11 cellular contexts compared by ENCODE assay signal in genomic region chr1:144560057-144560716, GRCh38. TPM values are rescaled to one million over a fixed set of nuclear protein-coding genes. Genes with fewer than 3 reads are reported as not detected.
DNase-seq lines count a peak whose midpoint lies in the region; ATAC-seq and TF ChIP-seq lines count a peak whose summit lies in the region.
"Not testable (repeated sequence)": the region's sequence is repeated elsewhere in the genome, so short reads cannot be mapped to it uniquely, and the experiment has no call there.
"Had no signal": no experiment of that assay in that cellular context is flagged by ENCODE, and none has a peak within 500 bp of the region (broad histone marks: within the 10 kb centered on the region; RNA-seq: fewer than 3 reads in every experiment).

No MANE protein-coding gene starts in this region.

- H3K27me3 Mint-ChIP-seq in activated CD8-positive, alpha-beta memory T cell treated with anti-CD3 and anti-CD28 coated beads, Interleukin-2, amount 10 ng/mL, durations not matched to agents 7 days and 5 days; effector memory CD8-positive, alpha-beta T cell; nephron progenitor cell (ENCODE audit: low read depth, poor library complexity): not testable (repeated sequence)

- not testable (repeated sequence) for H3K27me3 ChIP-seq in transverse colon

- not testable (repeated sequence) for H3K36me3 ChIP-seq in transverse colon

- H3K9me3 Mint-ChIP-seq in activated CD8-positive, alpha-beta memory T cell treated with anti-CD3 and anti-CD28 coated beads, Interleukin-2, amount 10 ng/mL, durations not matched to agents 7 days and 5 days (ENCODE audit: low read depth); effector memory CD8-positive, alpha-beta T cell; nephron progenitor cell: not testable (repeated sequence)

- H3K4me1 Mint-ChIP-seq in activated CD8-positive, alpha-beta memory T cell treated with anti-CD3 and anti-CD28 coated beads, Interleukin-2, amount 10 ng/mL, durations not matched to agents 7 days and 5 days; effector memory CD8-positive, alpha-beta T cell (ENCODE audit: low read depth in 2 of 2): not testable (repeated sequence)
- peaks cover 25% of the 10 kb centered on the region for H3K4me1 Mint-ChIP-seq in nephron progenitor cell

- TF ChIP-seq CTCF in nephron progenitor cell (IDR thresholded peaks at IDR 0.05); transverse colon (IDR thresholded peaks at IDR 0.05): not testable (repeated sequence)

- peak overlapping the region in 3 of 4 donors; percentile 77 to 93 (median 80) for H3K27ac ChIP-seq in transverse colon

- in situ Hi-C loops in transverse colon (cut with MboI; ENCODE audit: low pct_ligation_motif_present in 1 of 4, low pct_unique_long_range_greater_than_20kb in 1 of 4, low sequenced_read_pairs in 3 of 4) = not testable (repeated sequence)

- H3K36me3 Mint-ChIP-seq in activated CD8-positive, alpha-beta memory T cell treated with anti-CD3 and anti-CD28 coated beads, Interleukin-2, amount 10 ng/mL, durations not matched to agents 7 days and 5 days; nephron progenitor cell (ENCODE audit: low read depth): not testable (repeated sequence)
- H3K36me3 Mint-ChIP-seq in effector memory CD8-positive, alpha-beta T cell (ENCODE audit: insufficient read depth) = peaks cover 29% of the 10 kb centered on the region

- intact Hi-C loops in transverse colon (cut with DNase I; ENCODE audit: low total_unique reads) = not testable (repeated sequence)

- H3K4me3 ChIP-seq in transverse colon = not testable (repeated sequence)

- H3K4me3 Mint-ChIP-seq in activated CD8-positive, alpha-beta memory T cell treated with anti-CD3 and anti-CD28 coated beads, Interleukin-2, amount 10 ng/mL, durations not matched to agents 7 days and 5 days = peak overlapping the region; percentile 59
- peak overlapping the region; percentile 75 to 81 for H3K4me3 Mint-ChIP-seq in effector memory CD8-positive, alpha-beta T cell
- H3K4me3 Mint-ChIP-seq in nephron progenitor cell = not testable (repeated sequence)

- H3K9me3 ChIP-seq in transverse colon = not testable (repeated sequence)

- 8% methylated on average over 5 of the region's 32 CpGs; no CpG with 5 or more reads in 1 of the 2 donors for WGBS in transverse colon (ENCODE audit: low coverage in 1 of 2), 2 donors

- not testable (repeated sequence) for TF ChIP-seq POLR2A in transverse colon (IDR thresholded peaks at IDR 0.05)

- H3K27ac Mint-ChIP-seq in activated CD8-positive, alpha-beta memory T cell treated with anti-CD3 and anti-CD28 coated beads, Interleukin-2, amount 10 ng/mL, durations not matched to agents 7 days and 5 days = peak overlapping the region; percentile 93
- H3K27ac Mint-ChIP-seq in effector memory CD8-positive, alpha-beta T cell = peak overlapping the region; percentile 99
- peak overlapping the region; percentile 100 for H3K27ac Mint-ChIP-seq in nephron progenitor cell

- not testable (repeated sequence) for TF ChIP-seq EP300 in transverse colon (IDR thresholded peaks at IDR 0.05; ENCODE audit: low read depth)

- CTCF ChIA-PET in activated CD8-positive, alpha-beta memory T cell treated with anti-CD3 and anti-CD28 coated beads, Interleukin-2, amount 10 ng/mL, durations not matched to agents 7 days and 5 days (lab: Charles Lee) = not testable (repeated sequence)

- peak; percentile 89 for ATAC-seq in GM18520 (IDR thresholded peaks at IDR 0.05; ENCODE audit: unreplicated experiment)
- peak; percentile 89 for ATAC-seq in GM21737 (IDR thresholded peaks at IDR 0.05; ENCODE audit: unreplicated experiment)
- peak; percentile 88 for ATAC-seq in HG03139 (IDR thresholded peaks at IDR 0.05; ENCODE audit: unreplicated experiment)
- peak; percentile 92 for ATAC-seq in activated CD8-positive, alpha-beta memory T cell treated with anti-CD3 and anti-CD28 coated beads, Interleukin-2, amount 10 ng/mL, durations not matched to agents 7 days and 5 days
- ATAC-seq in effector memory CD8-positive, alpha-beta T cell (replicated peaks) = peak; percentile 84

- not testable (repeated sequence) for H3K4me1 ChIP-seq in transverse colon

- peak; percentile 0 for DNase-seq in NOMO-1 treated with DMSO at 0.1 percent for 48 hours (lab: John Stamatoyannopoulos, UW; ENCODE audit: unreplicated experiment)
- DNase-seq in activated CD8-positive, alpha-beta memory T cell treated with anti-CD3 and anti-CD28 coated beads, Interleukin-2, amount 10 ng/mL, durations not matched to agents 7 days and 5 days = peak; percentile 69
- peak in 1 of 3 experiments; percentile 22 for DNase-seq in effector memory CD8-positive, alpha-beta T cell
- peak; percentile 25 for DNase-seq in nephron progenitor cell
- peak; percentile 14 for DNase-seq in transverse colon

RNA-seq across cellular contexts. Expression of gene PPIAL4F, which starts 32.5 kb away (rescaled TPM):
- total RNA-seq in activated CD8-positive, alpha-beta memory T cell treated with anti-CD3 and anti-CD28 coated beads, Interleukin-2, amount 10 ng/mL, durations not matched to agents 7 days and 5 days = not detected
- total RNA-seq in transverse colon = not detected
- total RNA-seq: cardiac septum, glomerular endothelial cell, mucosa of gallbladder had no signal
